In genomic region chr10:31959461-31960173, GRCh38 we compare ENCODE assay signal across 26 cellular contexts. TPM values are rescaled to one million over a fixed set of nuclear protein-coding genes. Genes with fewer than 3 reads are reported as not detected.
DNase-seq lines count a peak whose midpoint lies in the region; ATAC-seq and TF ChIP-seq lines count a peak whose summit lies in the region.
"Had no signal": no experiment of that assay in that cellular context is flagged by ENCODE, and none has a peak within 500 bp of the region (broad histone marks: within the 10 kb centered on the region; RNA-seq: fewer than 3 reads in every experiment).

No MANE protein-coding gene starts in this region.

- CTCF ChIA-PET in PC-9 (lab: Charles Lee) = no interaction called here

- H3K9me3 ChIP-seq in PC-9 (ENCODE audit: insufficient read depth, low read depth) (no peaks in the 10 kb centered on the region), left lung (peaks cover 0 to 2% of the 10 kb centered on the region in 2 donors)
- H3K9me3 ChIP-seq: A549, esophagus squamous epithelium had no signal

- H3K36me3 ChIP-seq in PC-9 (ENCODE audit: low read depth) (no peaks in the 10 kb centered on the region), left lung (no peaks in the 10 kb centered on the region)
- H3K36me3 ChIP-seq: BLaER1, esophagus squamous epithelium, gastroesophageal sphincter, tibial artery had no signal

- no peak overlapping the region for H3K4me3 Mint-ChIP-seq in T-helper 2 cell treated with Interferon-gamma antibody and Interleukin-4, amounts not matched to agents 5 μg/mL and 100 μg/mL, for 36 hours
- H3K4me3 Mint-ChIP-seq: effector memory CD8-positive, alpha-beta T cell; stimulated activated naive CD8-positive, alpha-beta T cell treated with anti-CD3 and anti-CD28 coated beads, Interleukin-15, Interleukin-2, amounts not matched to agents 100 ng/mL and 50 ng/mL, for 24 hours; WTC11 had no signal

- DNase-seq in left ventricle myocardium superior = no peak
- DNase-seq in cardiac septum (ENCODE audit: low spot score) = no peak
- no peak for DNase-seq in PC-9
- peak in 1 of 2 donors; percentile 48 for DNase-seq in left lung
- DNase-seq in substantia nigra (lab: John Stamatoyannopoulos, UW) = no peak
- DNase-seq in T-helper 2 cell treated with Interferon-gamma antibody and Interleukin-4, amounts not matched to agents 5 μg/mL and 100 μg/mL, for 36 hours (ENCODE audit: low spot score) = no peak
- no peak for DNase-seq in OCI-M2 (lab: John Stamatoyannopoulos, UW; ENCODE audit: unreplicated experiment)
- DNase-seq in NCI-H2227 (lab: John Stamatoyannopoulos, UW; ENCODE audit: unreplicated experiment) = no peak
- DNase-seq: activated CD4-positive, alpha-beta T cell treated with anti-CD3 and anti-CD28 coated beads, Interleukin-2, amount 50 U/mL, for 4 hours; activated effector memory CD4-positive, alpha-beta T cell treated with anti-CD3 and anti-CD28 coated beads, Interleukin-2, amount 50 U/mL, for 16 hours; Calu3; effector memory CD8-positive, alpha-beta T cell; esophagus squamous epithelium; islet precursor cell; mammary epithelial cell; NCI-H146; NCI-H774; stimulated activated CD4-positive, alpha-beta T cell treated with anti-CD3 and anti-CD28 coated beads, Interleukin-4, amount 100 ng/mL, for 1 hour; tibial artery had no signal

- H3K36me3 Mint-ChIP-seq in T-helper 2 cell treated with Interferon-gamma antibody and Interleukin-4, amounts not matched to agents 5 μg/mL and 100 μg/mL, for 36 hours (ENCODE audit: low read depth) = peaks cover 2% of the 10 kb centered on the region

- no peaks in the 10 kb centered on the region for H3K27me3 Mint-ChIP-seq in T-helper 2 cell treated with Interferon-gamma antibody and Interleukin-4, amounts not matched to agents 5 μg/mL and 100 μg/mL, for 36 hours (ENCODE audit: low read depth)
- H3K27me3 Mint-ChIP-seq: effector memory CD8-positive, alpha-beta T cell; stimulated activated naive CD8-positive, alpha-beta T cell treated with anti-CD3 and anti-CD28 coated beads, Interleukin-15, Interleukin-2, amounts not matched to agents 100 ng/mL and 50 ng/mL, for 24 hours had no signal

- H3K9me2 ChIP-seq in PC-9 (ENCODE audit: insufficient read depth) = no peaks in the 10 kb centered on the region

- no peak overlapping the region for H3K4me2 ChIP-seq in PC-9
- H3K4me2 ChIP-seq: BLaER1 had no signal

- ATAC-seq in left ventricle myocardium superior = peak; percentile 20
- peak; percentile 36 for ATAC-seq in left lung
- ATAC-seq: effector memory CD8-positive, alpha-beta T cell; gastroesophageal sphincter; Panc1; WTC11 had no signal

- TF ChIP-seq CTCF in PC-9 (conservative IDR thresholded peaks at IDR 0.05) (no peak), left lung (IDR thresholded peaks at IDR 0.05) (no peak)

- H3K4me1 Mint-ChIP-seq in T-helper 2 cell treated with Interferon-gamma antibody and Interleukin-4, amounts not matched to agents 5 μg/mL and 100 μg/mL, for 36 hours (ENCODE audit: low read depth) = peaks cover 18% of the 10 kb centered on the region

- peaks cover 5% of the 10 kb centered on the region for H3K9me3 Mint-ChIP-seq in T-helper 2 cell treated with Interferon-gamma antibody and Interleukin-4, amounts not matched to agents 5 μg/mL and 100 μg/mL, for 36 hours

- no TSS peak for BruUV-seq in PC-9 (replicated peaks; lab: Mats Ljungman, UMichigan)

- POLR2A ChIA-PET in PC-9 (lab: Charles Lee; ENCODE audit: unreplicated experiment) = no interaction called here

- H3K27me3 ChIP-seq in PC-9 (ENCODE audit: insufficient read depth, low read depth) (no peaks in the 10 kb centered on the region), left lung (no peaks in the 10 kb centered on the region)
- H3K27me3 ChIP-seq: BLaER1, esophagus squamous epithelium, gastroesophageal sphincter, tibial artery had no signal

- no peak overlapping the region for H3K27ac Mint-ChIP-seq in T-helper 2 cell treated with Interferon-gamma antibody and Interleukin-4, amounts not matched to agents 5 μg/mL and 100 μg/mL, for 36 hours
- H3K27ac Mint-ChIP-seq: effector memory CD8-positive, alpha-beta T cell; stimulated activated naive CD8-positive, alpha-beta T cell treated with anti-CD3 and anti-CD28 coated beads, Interleukin-15, Interleukin-2, amounts not matched to agents 100 ng/mL and 50 ng/mL, for 24 hours; WTC11 had no signal

- intact Hi-C loops in left ventricle myocardium superior (cut with micrococcal nuclease) = no loop called here
- intact Hi-C loops in cardiac septum (cut with DNase I) = no loop called here
- intact Hi-C loops in PC-9 (cut with micrococcal nuclease; ENCODE audit: unreplicated experiment) = loop anchor here (2.0 to 5.0 kb wide), 2 partner anchors 13 to 32 kb away; partner anchors contain the start of gene ARHGAP12
- intact Hi-C loops in left lung (cut with DNase I) = no loop called here

- no peaks in the 10 kb centered on the region for H4K20me1 ChIP-seq in PC-9 (ENCODE audit: insufficient read depth)
- H4K20me1 ChIP-seq: BLaER1 had no signal

- H3K79me2 ChIP-seq in PC-9 (ENCODE audit: low read depth) = no peaks in the 10 kb centered on the region

- no peak overlapping the region for H2AFZ ChIP-seq in PC-9

- H3K4me1 ChIP-seq in PC-9 (replicated peaks; ENCODE audit: insufficient read depth) (peaks cover 61% of the 10 kb centered on the region), left lung (peaks cover 4 to 60% of the 10 kb centered on the region in 2 donors)
- H3K4me1 ChIP-seq: gastroesophageal sphincter, tibial artery had no signal

- H3K27ac ChIP-seq in PC-9 (peak overlapping the region; percentile 29; the same call in 1 of the 2 replicates), left lung (peak overlapping the region; percentile 26 to 50), substantia nigra (ENCODE audit: low read depth, low read length, poor library complexity, severe bottlenecking) (no peak overlapping the region)
- H3K27ac ChIP-seq: A549, BLaER1, esophagus squamous epithelium, gastroesophageal sphincter, skin epidermis, tibial artery had no signal

- peaks cover 41% of the 10 kb centered on the region for H3F3A ChIP-seq in PC-9 (ENCODE audit: insufficient read depth, low read depth)

- H3K4me3 ChIP-seq in PC-9 (no peak overlapping the region), left lung (no peak overlapping the region)
- H3K4me3 ChIP-seq: A549, BLaER1, esophagus squamous epithelium, gastroesophageal sphincter, skin epidermis, tibial artery had no signal

RNA-seq across cellular contexts. Expression of gene ARHGAP12, which starts 31.0 kb away (rescaled TPM):
- total RNA-seq in left ventricle myocardium superior (21.1 TPM), cardiac septum (21.7 TPM), PC-9 (2021) (34.3 and 51.9 TPM in 2 replicates), left lung (10 to 100 TPM; 25.5 TPM)
